In genomic region chr15:71588746-71589145, GRCh38 we compare ENCODE assay signal across 12 cellular contexts.
A peak's percentile ranks its signal among the peaks of the same experiment; 100 is the strongest.
DNase-seq lines count a peak whose midpoint lies in the region; ATAC-seq, FAIRE-seq and TF ChIP-seq lines count a peak whose summit lies in the region.
"Had no signal": no experiment of that assay in that cellular context is flagged by ENCODE, and none has a peak within 500 bp of the region (broad histone marks: within the 10 kb centered on the region; RNA-seq: fewer than 3 reads in every experiment).

No MANE protein-coding gene starts in this region.

- peak; percentile 40 for DNase-seq in H54 (ENCODE audit: insufficient read length, low spot score)
- no peak for DNase-seq in SK-N-SH
- peak; percentile 77 for DNase-seq in fibroblast of mammary gland (ENCODE audit: low read depth)
- peak; percentile 34 for DNase-seq in retinal pigment epithelial cell (ENCODE audit: low read depth)
- no peak for DNase-seq in activated T-helper 2 cell treated with anti-CD3 and anti-CD28 coated beads, Interferon-gamma antibody, Interleukin-2, Interleukin-4, amounts not matched to agents 10 μg/mL and 5 μg/mL and 100 μg/mL, durations not matched to agents 14 hours and 24 hours and 36 hours (ENCODE audit: low spot score)
- DNase-seq in PC-9, result no peak
- DNase-seq in KG1 (lab: John Stamatoyannopoulos, UW), result no peak
- DNase-seq: NCI-H1694 treated with DMSO at 0.1 percent for 48 hours, retina had no signal

- no peaks in the 10 kb centered on the region for H3K9me2 ChIP-seq in SK-N-SH
- no peaks in the 10 kb centered on the region for H3K9me2 ChIP-seq in PC-9 (ENCODE audit: insufficient read depth)

- no peak for ATAC-seq in GM21515 (IDR thresholded peaks at IDR 0.05; ENCODE audit: unreplicated experiment)

- FAIRE-seq in H54 (lab: Jason Lieb, UNC), result peak; percentile 57
- FAIRE-seq: TTC549 had no signal

- H3K36me3 ChIP-seq in SK-N-SH (replicated peaks in 1 of 2; ENCODE audit: control insufficient read depth in 1 of 2, insufficient read depth in 2 of 2, low read length in 1 of 2) (no peaks in the 10 kb centered on the region), PC-9 (ENCODE audit: low read depth) (no peaks in the 10 kb centered on the region)

- H3K27me3 ChIP-seq in SK-N-SH (ENCODE audit: insufficient read depth), result no peaks in the 10 kb centered on the region
- no peaks in the 10 kb centered on the region for H3K27me3 ChIP-seq in PC-9 (ENCODE audit: insufficient read depth, low read depth)

- H3K4me3 Mint-ChIP-seq in activated T-helper 2 cell treated with anti-CD3 and anti-CD28 coated beads, Interferon-gamma antibody, Interleukin-2, Interleukin-4, amounts not matched to agents 10 μg/mL and 5 μg/mL and 100 μg/mL, durations not matched to agents 14 hours and 24 hours and 36 hours (ENCODE audit: low read depth), result no peak overlapping the region
- H3K4me3 Mint-ChIP-seq: brain had no signal

- H3K79me2 ChIP-seq in SK-N-SH (ENCODE audit: insufficient read depth) (no peaks in the 10 kb centered on the region), PC-9 (ENCODE audit: low read depth) (no peaks in the 10 kb centered on the region)

- peaks cover 9% of the 10 kb centered on the region for H3K27me3 Mint-ChIP-seq in activated T-helper 2 cell treated with anti-CD3 and anti-CD28 coated beads, Interferon-gamma antibody, Interleukin-2, Interleukin-4, amounts not matched to agents 10 μg/mL and 5 μg/mL and 100 μg/mL, durations not matched to agents 14 hours and 24 hours and 36 hours (ENCODE audit: low read depth)
- H3K27me3 Mint-ChIP-seq: brain had no signal

- H3K36me3 Mint-ChIP-seq in activated T-helper 2 cell treated with anti-CD3 and anti-CD28 coated beads, Interferon-gamma antibody, Interleukin-2, Interleukin-4, amounts not matched to agents 10 μg/mL and 5 μg/mL and 100 μg/mL, durations not matched to agents 14 hours and 24 hours and 36 hours (ENCODE audit: low read depth), result no peaks in the 10 kb centered on the region

- POLR2A ChIA-PET in SK-N-SH (lab: Yijun Ruan, JAX) (no interaction called here), PC-9 (lab: Charles Lee; ENCODE audit: unreplicated experiment) (no interaction called here)

- H3F3A ChIP-seq in SK-N-SH (replicated peaks; ENCODE audit: insufficient read depth) (peaks cover 3% of the 10 kb centered on the region), PC-9 (ENCODE audit: insufficient read depth, low read depth) (no peaks in the 10 kb centered on the region)

- CTCF ChIA-PET in SK-N-SH (lab: Yijun Ruan, JAX), result no interaction called here
- CTCF ChIA-PET in PC-9 (lab: Charles Lee), result no interaction called here

- peaks cover 17% of the 10 kb centered on the region; the same call in 1 of the 2 replicates for H3K9me3 ChIP-seq in SK-N-SH
- no peaks in the 10 kb centered on the region; the same call in 1 of the 2 replicates for H3K9me3 ChIP-seq in PC-9 (ENCODE audit: insufficient read depth, low read depth)

- intact Hi-C loops in activated T-helper 2 cell treated with anti-CD3 and anti-CD28 coated beads, Interferon-gamma antibody, Interleukin-2, Interleukin-4, amounts not matched to agents 10 μg/mL and 5 μg/mL and 100 μg/mL, durations not matched to agents 14 hours and 24 hours and 36 hours (cut with micrococcal nuclease), result no loop called here
- intact Hi-C loops in PC-9 (cut with micrococcal nuclease; ENCODE audit: unreplicated experiment), result loop anchor here (10.0 kb wide), 1 partner anchor 86 kb away; no protein-coding TSS in a partner anchor

- H3K4me2 ChIP-seq in SK-N-SH, result no peak overlapping the region
- H3K4me2 ChIP-seq in PC-9, result no peak overlapping the region

- H3K27ac Mint-ChIP-seq in activated T-helper 2 cell treated with anti-CD3 and anti-CD28 coated beads, Interferon-gamma antibody, Interleukin-2, Interleukin-4, amounts not matched to agents 10 μg/mL and 5 μg/mL and 100 μg/mL, durations not matched to agents 14 hours and 24 hours and 36 hours, result no peak overlapping the region
- H3K27ac Mint-ChIP-seq: brain had no signal

- TF ChIP-seq CTCF in SK-N-SH (IDR thresholded peaks at IDR 0.05) (no peak), fibroblast of mammary gland (conservative IDR thresholded peaks at IDR 0.05; ENCODE audit: control insufficient read depth, insufficient read depth, low read depth, low read length) (no peak), retinal pigment epithelial cell (conservative IDR thresholded peaks at IDR 0.05; ENCODE audit: low read depth, low read length) (no peak), PC-9 (conservative IDR thresholded peaks at IDR 0.05) (no peak)

- H3K4me1 ChIP-seq in SK-N-SH (ENCODE audit: control insufficient read depth in 1 of 2, insufficient read depth in 2 of 2, low read depth in 1 of 2, low read length in 1 of 2) (no peaks in the 10 kb centered on the region), PC-9 (replicated peaks; ENCODE audit: insufficient read depth) (peaks cover 3% of the 10 kb centered on the region; the same call in 1 of the 2 replicates)

- H3K4me1 Mint-ChIP-seq in activated T-helper 2 cell treated with anti-CD3 and anti-CD28 coated beads, Interferon-gamma antibody, Interleukin-2, Interleukin-4, amounts not matched to agents 10 μg/mL and 5 μg/mL and 100 μg/mL, durations not matched to agents 14 hours and 24 hours and 36 hours (ENCODE audit: low read depth), result no peaks in the 10 kb centered on the region
- H3K4me1 Mint-ChIP-seq: brain had no signal

- no peak for TF ChIP-seq POLR2A in H54 (IDR thresholded peaks at IDR 0.05; ENCODE audit: low read depth, low read length)

- H3K27ac ChIP-seq in SK-N-SH (ENCODE audit: low read depth in 2 of 2, low read length in 1 of 2), result peak overlapping the region in 1 of 2 experiments; percentile 52; a peak in 1 of 4 replicates
- no peak overlapping the region for H3K27ac ChIP-seq in PC-9

- H3K9ac ChIP-seq in SK-N-SH, result no peak overlapping the region

- no TSS peak for BruUV-seq in PC-9 (replicated peaks; lab: Mats Ljungman, UMichigan)

- peaks cover 8% of the 10 kb centered on the region for H3K9me3 Mint-ChIP-seq in activated T-helper 2 cell treated with anti-CD3 and anti-CD28 coated beads, Interferon-gamma antibody, Interleukin-2, Interleukin-4, amounts not matched to agents 10 μg/mL and 5 μg/mL and 100 μg/mL, durations not matched to agents 14 hours and 24 hours and 36 hours

- H2AFZ ChIP-seq in SK-N-SH (ENCODE audit: low read depth), result no peak overlapping the region
- H2AFZ ChIP-seq in PC-9, result no peak overlapping the region

- no peak for TF ChIP-seq RAD21 in SK-N-SH (IDR thresholded peaks at IDR 0.05; ENCODE audit: low read length)

- H3K4me3 ChIP-seq in SK-N-SH (ENCODE audit: low read depth in 2 of 2, low read length in 1 of 2), result no peak overlapping the region
- no peak overlapping the region for H3K4me3 ChIP-seq in fibroblast of mammary gland (ENCODE audit: control insufficient read depth, low read depth, low read length)
- no peak overlapping the region for H3K4me3 ChIP-seq in retinal pigment epithelial cell (ENCODE audit: low read length)
- H3K4me3 ChIP-seq in PC-9, result no peak overlapping the region

- no peaks in the 10 kb centered on the region for H4K20me1 ChIP-seq in SK-N-SH (ENCODE audit: insufficient read depth)
- no peaks in the 10 kb centered on the region for H4K20me1 ChIP-seq in PC-9 (ENCODE audit: insufficient read depth)

- TF ChIP-seq EP300 in SK-N-SH (IDR thresholded peaks at IDR 0.05; ENCODE audit: borderline replicate concordance in 1 of 2, low read depth in 1 of 2, low read length in 1 of 2), result no peak; a peak in 1 of 4 replicates

TF ChIP-seq in SK-N-SH, 30 proteins besides CTCF, POLR2A, EP300 and RAD21 (continues in another document):
- peak; percentile 61 for TF ChIP-seq TCF12 (IDR thresholded peaks at IDR 0.05)
- no peak for TF ChIP-seq FOXM1 (IDR thresholded peaks at IDR 0.05; ENCODE audit: low read depth)
- peak; percentile 79 for TF ChIP-seq JUND (IDR thresholded peaks at IDR 0.05)
- no peak for TF ChIP-seq IRF3 (IDR thresholded peaks at IDR 0.05; ENCODE audit: low read depth, low read length)
- TF ChIP-seq POLR2AphosphoS5 (IDR thresholded peaks at IDR 0.05; ENCODE audit: low read depth, low read length), result peak; percentile 32; the same call in 1 of the 2 replicates
- TF ChIP-seq MEF2A (IDR thresholded peaks at IDR 0.05; ENCODE audit: borderline replicate concordance, low read depth), result no peak
- no peak for TF ChIP-seq CHD2 (IDR thresholded peaks at IDR 0.05; ENCODE audit: low read length, partially characterized antibody)
- TF ChIP-seq YY1 (IDR thresholded peaks at IDR 0.05; ENCODE audit: low read depth), result no peak
- peak; percentile 83 for TF ChIP-seq PBX3 (IDR thresholded peaks at IDR 0.05)
- TF ChIP-seq FOSL2 (IDR thresholded peaks at IDR 0.05; ENCODE audit: borderline replicate concordance, low read depth), result peak; percentile 60; the same call in 1 of the 2 replicates

Comparison
In these comparisons a context has a peak if more than half of its experiments do, and no peak if none do; other contexts are left out.
1. DNase-seq: peak in H54 (single experiment), fibroblast of mammary gland (single experiment) and retinal pigment epithelial cell (single experiment); none in SK-N-SH (single experiment), activated T-helper 2 cell treated with anti-CD3 and anti-CD28 coated beads, Interferon-gamma antibody, Interleukin-2, Interleukin-4, amounts not matched to agents 10 μg/mL and 5 μg/mL and 100 μg/mL, durations not matched to agents 14 hours and 24 hours and 36 hours (single experiment), PC-9 (0 of 2) and KG1 (single experiment).